In the genomic region with DNA sequence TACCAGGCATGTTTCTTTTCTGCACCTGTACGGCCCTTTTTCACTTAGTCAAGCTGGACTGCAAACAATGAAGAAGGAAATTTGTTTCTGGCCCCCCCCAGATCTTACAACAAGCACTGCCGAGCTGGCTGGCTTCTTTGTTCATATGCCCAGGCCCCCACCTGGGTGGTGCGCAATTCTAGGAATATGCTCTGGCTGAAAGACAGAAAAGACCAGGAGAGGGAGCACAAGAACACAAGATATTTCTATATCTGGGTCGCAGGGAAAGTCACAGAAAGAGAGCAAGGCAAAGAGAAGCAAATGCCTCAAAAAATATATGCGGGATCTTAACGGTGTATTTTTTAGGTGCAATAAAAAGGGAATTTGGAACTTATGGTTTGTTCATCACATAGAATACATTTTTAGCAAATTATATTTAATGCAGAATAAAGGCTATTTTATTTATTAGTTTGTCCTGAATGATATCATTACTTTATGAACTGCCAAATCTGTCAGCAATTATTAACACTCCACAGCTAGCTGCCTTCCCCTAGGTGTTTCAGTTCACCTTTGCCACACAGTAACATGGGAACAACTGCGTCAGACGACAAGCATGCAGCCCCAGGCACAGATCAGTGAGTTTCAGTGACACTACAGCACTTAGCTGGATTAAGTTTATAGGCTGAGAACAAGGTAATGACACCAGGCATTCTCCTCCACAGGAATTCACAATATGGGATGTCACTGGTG, we compare ENCODE assay signal across 8 cellular contexts.
DNase-seq lines count a peak whose midpoint lies in the region; ATAC-seq and TF ChIP-seq lines count a peak whose summit lies in the region.

No MANE protein-coding gene starts in this region.

- H3K36me3 ChIP-seq in H7 (replicated peaks; ENCODE audit: control insufficient read depth, insufficient read depth, low read length) (no peaks in the 10 kb centered on the region), body of pancreas (replicated peaks in 1 of 2; ENCODE audit: insufficient read depth in 1 of 2, low read depth in 2 of 2) (no peaks in the 10 kb centered on the region)

- 13 to 16% methylated on average over 8 of the region's 8 CpGs for WGBS in body of pancreas, 2 donors

- H3K27ac ChIP-seq in body of pancreas (peak overlapping the region; percentile 1 to 68 (median 59)), substantia nigra (ENCODE audit: low read depth, low read length, poor library complexity, severe bottlenecking) (no peak overlapping the region)

- peak; percentile 92 for ATAC-seq in body of pancreas

- H3K27ac Mint-ChIP-seq in immature natural killer cell: no peak overlapping the region

- H3K9me3 ChIP-seq in body of pancreas: no peaks in the 10 kb centered on the region

- peaks cover 4 to 18% of the 10 kb centered on the region in 2 donors for H3K4me1 Mint-ChIP-seq in immature natural killer cell

- peaks cover 0 to 8% (median 0%) of the 10 kb centered on the region in 3 donors for H3K36me3 Mint-ChIP-seq in immature natural killer cell

- TF ChIP-seq CTCF in AG09319 (IDR thresholded peaks at IDR 0.05; ENCODE audit: low read depth, low read length) (peak; percentile 68), body of pancreas (IDR thresholded peaks at IDR 0.05) (peak in 6 of 7 experiments; percentile 28 to 81 (median 70))

- no peak for TF ChIP-seq POLR2A in body of pancreas (IDR thresholded peaks at IDR 0.05)

- no peaks in the 10 kb centered on the region for H3K27me3 Mint-ChIP-seq in immature natural killer cell (ENCODE audit: low read depth in 3 of 3)

- no peak for DNase-seq in AG09319 (ENCODE audit: extremely low read depth, low read depth)
- peak; percentile 56 for DNase-seq in H7
- DNase-seq in NCI-H524 treated with DMSO at 0.1 percent for 48 hours (lab: John Stamatoyannopoulos, UW): peak; percentile 63
- DNase-seq in body of pancreas: peak; percentile 45 to 66 (median 54)
- peak; percentile 12 to 29 (median 24) for DNase-seq in immature natural killer cell
- peak in 27 of 49 donors; percentile 10 to 73 (median 23) for DNase-seq in substantia nigra (lab: John Stamatoyannopoulos, UW)
- no peak for DNase-seq in UCSD-AML1 (lab: John Stamatoyannopoulos, UW; ENCODE audit: unreplicated experiment)
- no peak for DNase-seq in NAMALWA (ENCODE audit: low spot score)

- H3K4me3 Mint-ChIP-seq in immature natural killer cell: no peak overlapping the region

- intact Hi-C loops in body of pancreas (cut with DNase I): no loop called here

- H3K4me3 ChIP-seq in H7 (ENCODE audit: insufficient read depth, low read depth, low read length) (no peak overlapping the region), body of pancreas (no peak overlapping the region)

- no peaks in the 10 kb centered on the region for H3K9me3 Mint-ChIP-seq in immature natural killer cell

- H3K4me1 ChIP-seq in body of pancreas: no peaks in the 10 kb centered on the region

- H3K27me3 ChIP-seq in H7 (ENCODE audit: control insufficient read depth, insufficient read depth, low read length) (no peaks in the 10 kb centered on the region), body of pancreas (no peaks in the 10 kb centered on the region)

Comparison
In these comparisons a context has a peak if more than half of its experiments do, and no peak if none do; other contexts are left out.
1. DNase-seq: peak in H7 (single experiment), NCI-H524 treated with DMSO at 0.1 percent for 48 hours (single experiment), body of pancreas (4 of 4), immature natural killer cell (3 of 3) and substantia nigra (27 of 49); none in AG09319 (single experiment), UCSD-AML1 (single experiment) and NAMALWA (single experiment).